Comparison of ENCODE assay signal across 8 cellular contexts in the genomic region with DNA sequence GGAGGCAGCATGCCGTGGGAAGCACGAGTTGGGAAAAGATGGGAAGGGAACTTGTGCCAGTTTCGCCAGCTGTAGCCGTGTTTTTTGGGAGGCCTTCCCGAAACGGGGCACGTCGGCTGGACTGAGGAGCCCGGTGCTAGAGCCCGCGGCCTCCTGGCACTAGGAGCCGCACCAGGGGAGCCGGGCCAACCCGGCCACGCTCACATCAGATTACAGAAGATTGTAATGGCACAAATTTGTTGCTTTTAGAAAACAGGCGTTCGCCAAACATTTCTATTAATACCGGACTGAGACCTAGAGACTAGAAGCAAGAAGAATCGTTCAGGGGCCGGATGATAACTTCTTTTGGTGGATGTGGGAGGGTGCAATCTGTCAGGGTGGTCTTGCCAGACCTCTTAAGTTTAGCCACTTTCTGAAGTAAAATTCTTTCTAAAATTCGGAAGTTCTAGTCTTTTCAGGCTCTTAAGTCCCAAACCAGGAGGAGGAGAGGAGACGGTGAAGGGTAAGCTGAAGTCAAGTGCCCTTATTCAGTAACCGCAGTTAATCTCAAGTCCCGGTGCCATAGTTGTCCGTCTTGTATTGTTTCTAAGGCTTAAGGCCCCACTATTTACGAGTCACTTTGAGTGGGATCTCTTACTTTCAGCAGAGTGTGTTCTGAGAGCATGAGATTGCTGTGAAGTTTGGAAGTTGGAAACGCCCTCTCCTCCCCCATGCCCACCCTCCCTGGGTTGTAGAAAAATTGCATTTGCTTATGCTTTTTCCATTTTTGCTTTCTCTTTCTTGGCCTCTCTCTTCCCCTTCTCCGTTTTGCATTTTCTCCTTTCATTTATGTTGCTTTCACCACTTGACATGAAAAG. TPM values are rescaled to one million over a fixed set of nuclear protein-coding genes. Genes with fewer than 3 reads are reported as not detected.
DNase-seq lines count a peak whose midpoint lies in the region; TF ChIP-seq lines count a peak whose summit lies in the region.

No MANE protein-coding gene starts in this region.

- TF ChIP-seq POLR2A in spleen (IDR thresholded peaks at IDR 0.05): no peak

- H4K20me1 ChIP-seq in PC-9 (ENCODE audit: insufficient read depth): no peaks in the 10 kb centered on the region

- peak; percentile 66 for DNase-seq in DMS 273 (lab: John Stamatoyannopoulos, UW; ENCODE audit: unreplicated experiment)
- no peak for DNase-seq in DMS 273 treated with DMSO at 0.1 percent for 48 hours (lab: John Stamatoyannopoulos, UW)
- no peak for DNase-seq in PC-9
- DNase-seq in astrocyte of the cerebellum (ENCODE audit: low read depth): no peak
- DNase-seq in spleen: peak; percentile 88
- no peak for DNase-seq in NCI-H2029 treated with DMSO at 0.1 percent for 48 hours (lab: John Stamatoyannopoulos, UW)
- DNase-seq in mesenteric fat pad (ENCODE audit: low spot score): no peak

- CTCF ChIA-PET in PC-9 (lab: Charles Lee): no interaction called here

- in situ Hi-C loops in astrocyte of the cerebellum (cut with HindIII; ENCODE audit: low sequenced_read_pairs): no loop called here

- H3K4me1 ChIP-seq in PC-9 (replicated peaks; ENCODE audit: insufficient read depth) (peaks cover 21% of the 10 kb centered on the region), iPS-18a (ENCODE audit: control insufficient read depth, low read depth, low read length) (peaks cover 7% of the 10 kb centered on the region), spleen (peaks cover 38 to 72% (median 56%) of the 10 kb centered on the region in 6 donors)

- TF ChIP-seq CTCF in PC-9 (conservative IDR thresholded peaks at IDR 0.05) (no peak), astrocyte of the cerebellum (IDR thresholded peaks at IDR 0.05; ENCODE audit: low read depth, low read length, missing control alignments) (no peak), spleen (IDR thresholded peaks at IDR 0.05 in 8 of 11, conservative IDR thresholded peaks at IDR 0.05 in 3 of 11) (no peak)

- POLR2A ChIA-PET in PC-9 (lab: Charles Lee; ENCODE audit: unreplicated experiment): interaction anchor here (0.6 kb wide), 2 partner anchors 15 to 80 kb away, joined by 6 to 10 read pairs; no protein-coding TSS in a partner anchor

- intact Hi-C loops in PC-9 (cut with micrococcal nuclease; ENCODE audit: unreplicated experiment) (loop anchor here (1.0 to 2.0 kb wide), 3 partner anchors 14 to 67 kb away; no protein-coding TSS in a partner anchor), spleen (cut with DNase I; ENCODE audit: low total_unique reads) (loop anchor here (10.0 kb wide), 1 partner anchor 63 kb away; no protein-coding TSS in a partner anchor)

- peak overlapping the region; percentile 76 for H2AFZ ChIP-seq in PC-9

- no peaks in the 10 kb centered on the region for H3K27me3 ChIP-seq in PC-9 (ENCODE audit: insufficient read depth, low read depth)
- no peaks in the 10 kb centered on the region for H3K27me3 ChIP-seq in iPS-18a (ENCODE audit: control insufficient read depth, insufficient read depth, low read length)
- no peaks in the 10 kb centered on the region for H3K27me3 ChIP-seq in spleen (replicated peaks in 1 of 7)

- H3K4me3 ChIP-seq in PC-9 (peak overlapping the region; percentile 87), astrocyte of the cerebellum (ENCODE audit: low read depth, low read length) (peak overlapping the region; percentile 88), iPS-18a (ENCODE audit: low read length) (peak overlapping the region; percentile 78), spleen (peak overlapping the region; percentile 88 to 99 (median 97))

- H3K4me2 ChIP-seq in PC-9: peak overlapping the region; percentile 96

- 1% methylated on average over 17 to 28 of the region's 28 CpGs for WGBS in spleen, 5 donors

- H3K9ac ChIP-seq in iPS-18a (ENCODE audit: low read length): peak overlapping the region; percentile 63

- H3F3A ChIP-seq in PC-9 (ENCODE audit: insufficient read depth, low read depth): peaks cover 31% of the 10 kb centered on the region

- H3K27ac ChIP-seq in PC-9 (peak overlapping the region; percentile 80), iPS-18a (ENCODE audit: low read length) (no peak overlapping the region), spleen (peak overlapping the region; percentile 93 to 99 (median 96))

- TSS peak; percentile 30 for BruUV-seq in PC-9 (replicated peaks; lab: Mats Ljungman, UMichigan)

- peaks cover 60% of the 10 kb centered on the region for H3K79me2 ChIP-seq in PC-9 (ENCODE audit: low read depth)

- H3K9me2 ChIP-seq in PC-9 (ENCODE audit: insufficient read depth): no peaks in the 10 kb centered on the region

- no peaks in the 10 kb centered on the region for H3K36me3 ChIP-seq in PC-9 (ENCODE audit: low read depth)
- H3K36me3 ChIP-seq in iPS-18a (ENCODE audit: control insufficient read depth, low read depth, low read length): no peaks in the 10 kb centered on the region
- peaks cover 0 to 27% (median 0%) of the 10 kb centered on the region in 6 donors for H3K36me3 ChIP-seq in spleen

- H3K9me3 ChIP-seq in PC-9 (ENCODE audit: insufficient read depth, low read depth) (no peaks in the 10 kb centered on the region), iPS-18a (ENCODE audit: control insufficient read depth, low read depth, low read length) (no peaks in the 10 kb centered on the region), spleen (no peaks in the 10 kb centered on the region)

RNA-seq across cellular contexts. Expression of gene RASSF3, which starts 1.4 kb away (rescaled TPM):
- total RNA-seq in PC-9 (2021) (32.4 and 38.9 TPM in 2 replicates), spleen (100 to 1,000 TPM in 3 of 7 donors, 10 to 100 TPM in 4; 69.1 to 120 (median 97.0) TPM), mesenteric fat pad (90.6 TPM)
- polyA plus RNA-seq in spleen: 10 to 100 TPM; 31.0 to 51.5 (median 31.8) TPM

Comparison
In these comparisons a context has a peak if more than half of its experiments do, and no peak if none do; other contexts are left out.
1. DNase-seq: peak in DMS 273 (single experiment) and spleen (single experiment); none in DMS 273 treated with DMSO at 0.1 percent for 48 hours (single experiment), PC-9 (0 of 2), astrocyte of the cerebellum (single experiment), NCI-H2029 treated with DMSO at 0.1 percent for 48 hours (single experiment) and mesenteric fat pad (single experiment).
2. Peak in every context shown above with its lines, with median percentiles within 50 percentile points of each other: H3K4me3 ChIP-seq.